Comparison of ENCODE assay signal across 10 cellular contexts in genomic region chr4:41120297-41121217, GRCh38.
DNase-seq lines count a peak whose midpoint lies in the region; ATAC-seq lines count a peak whose summit lies in the region.
"Had no signal": no experiment of that assay in that cellular context is flagged by ENCODE, and none has a peak within 500 bp of the region (broad histone marks: within the 10 kb centered on the region; RNA-seq: fewer than 3 reads in every experiment).

No MANE protein-coding gene starts in this region.

- no peaks in the 10 kb centered on the region for H3K27me3 ChIP-seq in layer of hippocampus (ENCODE audit: control insufficient read depth, insufficient read depth, low read length)

- DNase-seq in NCI-H2227 (lab: John Stamatoyannopoulos, UW; ENCODE audit: unreplicated experiment), result peak; percentile 61
- peak; percentile 19 for DNase-seq in cerebellar cortex (ENCODE audit: low spot score)
- peak; percentile 36 for DNase-seq in stromal cell of bone marrow (ENCODE audit: low read depth)
- no peak for DNase-seq in EL
- no peak for DNase-seq in stimulated activated naive CD4-positive, alpha-beta T cell treated with Interleukin-2 at 50 U/mL for 16 hours (lab: John Stamatoyannopoulos, UW)
- DNase-seq: activated CD4-positive, alpha-beta T cell treated with anti-CD3 and anti-CD28 coated beads for 1 hour; NCI-H187 treated with DMSO at 0.1 percent for 48 hours had no signal

- ATAC-seq in GM19455 (IDR thresholded peaks at IDR 0.05; ENCODE audit: unreplicated experiment) (no peak), HG03565 (IDR thresholded peaks at IDR 0.05; ENCODE audit: unreplicated experiment) (no peak)

- peak overlapping the region; percentile 3 for H3K27ac ChIP-seq in layer of hippocampus (ENCODE audit: low read depth, low read length)

Comparison
In these comparisons a context has a peak if more than half of its experiments do, and no peak if none do; other contexts are left out.
1. DNase-seq: peak in NCI-H2227 (single experiment), cerebellar cortex (single experiment) and stromal cell of bone marrow (single experiment); none in EL (single experiment) and stimulated activated naive CD4-positive, alpha-beta T cell treated with Interleukin-2 at 50 U/mL for 16 hours (single experiment).